In genomic region chr18:55234366-55235093, GRCh38 we compare ENCODE assay signal across 8 cellular contexts.
A peak's percentile ranks its signal among the peaks of the same experiment; 100 is the strongest.
DNase-seq lines count a peak whose midpoint lies in the region; ATAC-seq and TF ChIP-seq lines count a peak whose summit lies in the region.

No MANE protein-coding gene starts in this region.

- peaks cover 15 to 27% of the 10 kb centered on the region in 2 donors for H3K36me3 Mint-ChIP-seq in naive B cell
- peaks cover 52 to 69% of the 10 kb centered on the region in 2 donors for H3K36me3 Mint-ChIP-seq in stimulated activated naive B cell treated with anti-CD40 and anti-IgM and Interleukin-4, amounts not matched to agents 10 μg/mL and 1 μg/mL and 100 μg/mL, for 72 hours

- peak; percentile 95 for DNase-seq in COR-L47 (lab: John Stamatoyannopoulos, UW)
- peak; percentile 50 for DNase-seq in GM20000 (ENCODE audit: low spot score)
- peak; percentile 76 for DNase-seq in NCI-H526 treated with DMSO at 0.1 percent for 48 hours (lab: John Stamatoyannopoulos, UW)
- peak; percentile 73 for DNase-seq in activated CD8-positive, alpha-beta memory T cell treated with anti-CD3 and anti-CD28 coated beads for 24 hours
- peak; percentile 83 to 90 for DNase-seq in erythroblast (lab: John Stamatoyannopoulos, UW)
- DNase-seq in naive B cell: peak; percentile 62
- DNase-seq in stimulated activated naive B cell treated with anti-CD40 and anti-IgM and Interleukin-4, amounts not matched to agents 10 μg/mL and 1 μg/mL and 100 μg/mL, for 72 hours: peak; percentile 70

- TF ChIP-seq POLR2A in erythroblast (IDR thresholded peaks at IDR 0.05; ENCODE audit: low read length): no peak

- H3K27ac Mint-ChIP-seq in naive B cell: peak overlapping the region in 5 of 6 donors; percentile 46 to 85 (median 62)
- H3K27ac Mint-ChIP-seq in stimulated activated naive B cell treated with anti-CD40 and anti-IgM and Interleukin-4, amounts not matched to agents 10 μg/mL and 1 μg/mL and 100 μg/mL, for 72 hours: peak overlapping the region; percentile 85

- no peaks in the 10 kb centered on the region for H3K9me3 Mint-ChIP-seq in naive B cell
- H3K9me3 Mint-ChIP-seq in stimulated activated naive B cell treated with anti-CD40 and anti-IgM and Interleukin-4, amounts not matched to agents 10 μg/mL and 1 μg/mL and 100 μg/mL, for 72 hours: peaks cover 0 to 3% of the 10 kb centered on the region in 2 donors

- no peaks in the 10 kb centered on the region for H3K27me3 Mint-ChIP-seq in naive B cell
- no peaks in the 10 kb centered on the region for H3K27me3 Mint-ChIP-seq in stimulated activated naive B cell treated with anti-CD40 and anti-IgM and Interleukin-4, amounts not matched to agents 10 μg/mL and 1 μg/mL and 100 μg/mL, for 72 hours

- H3K4me3 Mint-ChIP-seq in naive B cell: no peak overlapping the region
- no peak overlapping the region for H3K4me3 Mint-ChIP-seq in stimulated activated naive B cell treated with anti-CD40 and anti-IgM and Interleukin-4, amounts not matched to agents 10 μg/mL and 1 μg/mL and 100 μg/mL, for 72 hours

- TF ChIP-seq CTCF in GM20000 (IDR thresholded peaks at IDR 0.05; ENCODE audit: extremely low read depth, missing control alignments): peak; percentile 60

- ATAC-seq in HG03571 (IDR thresholded peaks at IDR 0.05; ENCODE audit: unreplicated experiment): peak; percentile 64
- ATAC-seq in naive B cell (ENCODE audit: low read depth in 2 of 2): peak; percentile 85 to 90
- peak; percentile 83 to 85 for ATAC-seq in stimulated activated naive B cell treated with anti-CD40 and anti-IgM and Interleukin-4, amounts not matched to agents 10 μg/mL and 1 μg/mL and 100 μg/mL, for 72 hours (replicated peaks)

- H3K4me1 Mint-ChIP-seq in naive B cell: peaks cover 10 to 21% (median 15%) of the 10 kb centered on the region in 3 donors
- H3K4me1 Mint-ChIP-seq in stimulated activated naive B cell treated with anti-CD40 and anti-IgM and Interleukin-4, amounts not matched to agents 10 μg/mL and 1 μg/mL and 100 μg/mL, for 72 hours: peaks cover 21 to 64% of the 10 kb centered on the region in 2 donors

Comparison
In these comparisons a context has a peak if more than half of its experiments do, and no peak if none do; other contexts are left out.
1. Peak in every context shown above with its lines: DNase-seq and ATAC-seq.